18 cellular contexts compared by ENCODE assay signal in the genomic region with DNA sequence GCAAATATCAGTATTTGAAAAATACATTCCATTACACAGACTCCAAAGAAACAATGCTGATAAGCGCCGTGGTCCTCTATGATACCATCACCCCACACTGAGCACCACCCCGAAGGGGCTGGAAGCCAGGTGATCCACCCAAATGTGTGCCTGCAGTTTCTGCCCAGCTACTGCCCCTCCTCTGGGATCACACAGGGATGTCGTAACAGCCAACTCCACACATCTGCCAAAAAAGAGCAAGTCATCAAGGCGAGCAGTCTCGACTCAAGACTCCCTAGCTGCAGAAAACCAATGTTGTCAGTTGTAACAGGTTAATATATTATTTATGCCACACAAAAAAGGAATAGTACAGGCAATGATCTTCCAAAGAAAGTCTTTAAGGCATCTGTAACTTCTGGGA. TPM values are rescaled to one million over a fixed set of nuclear protein-coding genes. Genes with fewer than 3 reads are reported as not detected.
A peak's percentile ranks its signal among the peaks of the same experiment; 100 is the strongest.
DNase-seq lines count a peak whose midpoint lies in the region; ATAC-seq and TF ChIP-seq lines count a peak whose summit lies in the region.
"Had no signal": no experiment of that assay in that cellular context is flagged by ENCODE, and none has a peak within 500 bp of the region (broad histone marks: within the 10 kb centered on the region; RNA-seq: fewer than 3 reads in every experiment).

No MANE protein-coding gene starts in this region.

- 92% methylated on average over 3 of the region's 6 CpGs for WGBS in mesenchymal stem cell

- H3K9me3 Mint-ChIP-seq in activated naive CD4-positive, alpha-beta T cell treated with anti-CD3 and anti-CD28 coated beads, Interleukin-2, amount 50 U/mL, for 72 hours: no peaks in the 10 kb centered on the region
- H3K9me3 Mint-ChIP-seq: naive thymus-derived CD4-positive, alpha-beta T cell had no signal

- peak overlapping the region in 1 of 2 experiments; percentile 42 for H3K4ac ChIP-seq in mesenchymal stem cell (ENCODE audit: low read depth in 1 of 2, low read length in 2 of 2)

- H3K27ac ChIP-seq in SK-N-MC: peak overlapping the region; percentile 57; the same call in 1 of the 2 replicates
- no peak overlapping the region for H3K27ac ChIP-seq in mesenchymal stem cell (ENCODE audit: low read length, poor library complexity, severe bottlenecking)
- H3K27ac ChIP-seq: SJSA1 had no signal

- H3K36me3 Mint-ChIP-seq in activated naive CD4-positive, alpha-beta T cell treated with anti-CD3 and anti-CD28 coated beads, Interleukin-2, amount 50 U/mL, for 72 hours: peaks cover 1 to 16% of the 10 kb centered on the region in 2 donors

- no peak for TF ChIP-seq CTCF in fibroblast of pulmonary artery (IDR thresholded peaks at IDR 0.05; ENCODE audit: low read length, missing control alignments)

- no peak overlapping the region for H3K23ac ChIP-seq in mesenchymal stem cell (ENCODE audit: low read length in 2 of 2)

- DNase-seq in DMS 273 (lab: John Stamatoyannopoulos, UW; ENCODE audit: unreplicated experiment) (peak; percentile 19), DMS 273 treated with DMSO at 0.1 percent for 48 hours (lab: John Stamatoyannopoulos, UW) (no peak), SK-N-MC (ENCODE audit: low read depth, low spot score) (no peak), fibroblast of pulmonary artery (ENCODE audit: low read depth) (peak; percentile 59), skeletal muscle cell (ENCODE audit: low read depth) (peak; percentile 24), mesenchymal stem cell (no peak), NCI-H2107 treated with DMSO at 0.1 percent for 48 hours (lab: John Stamatoyannopoulos, UW; ENCODE audit: unreplicated experiment) (no peak)
- no peak for DNase-seq in activated naive CD4-positive, alpha-beta T cell treated with anti-CD3 and anti-CD28 coated beads, Interleukin-2, amount 50 U/mL, for 72 hours (ENCODE audit: low spot score in 2 of 2)
- DNase-seq: 8988T; activated CD8-positive, alpha-beta memory T cell treated with anti-CD3 and anti-CD28 coated beads, Interleukin-2, amount 50 U/mL, for 48 hours; Caco-2; naive thymus-derived CD4-positive, alpha-beta T cell; NCI-H1417 treated with DMSO at 0.1 percent for 48 hours; NCI-H69; sigmoid colon; substantia nigra had no signal

- H2BK5ac ChIP-seq in mesenchymal stem cell (ENCODE audit: low read depth, low read length, poor library complexity, severe bottlenecking): no peak overlapping the region

- no peak overlapping the region for H3K18ac ChIP-seq in mesenchymal stem cell (ENCODE audit: low read depth in 1 of 2, low read length in 2 of 2)

- H3K36me3 ChIP-seq in SK-N-MC (ENCODE audit: insufficient read depth, low read length) (peaks cover 30% of the 10 kb centered on the region; the same call in 1 of the 2 replicates), mesenchymal stem cell (ENCODE audit: control insufficient read depth in 1 of 2, insufficient read depth in 2 of 2, low read depth in 1 of 2, low read length in 2 of 2) (peaks cover 57 to 72% of the 10 kb centered on the region in 2 experiments)

- no peak overlapping the region for H3K14ac ChIP-seq in mesenchymal stem cell (ENCODE audit: low read length in 2 of 2)

- peaks cover 9% of the 10 kb centered on the region for H3K4me1 ChIP-seq in mesenchymal stem cell (ENCODE audit: control insufficient read depth, insufficient read depth, low read depth, low read length)
- H3K4me1 ChIP-seq: Caco-2 had no signal

- H4K91ac ChIP-seq in mesenchymal stem cell (ENCODE audit: low read length): no peak overlapping the region

- H2BK12ac ChIP-seq in mesenchymal stem cell (ENCODE audit: low read length in 2 of 2): no peak overlapping the region

- H3K27ac Mint-ChIP-seq in activated naive CD4-positive, alpha-beta T cell treated with anti-CD3 and anti-CD28 coated beads, Interleukin-2, amount 50 U/mL, for 72 hours: peak overlapping the region in 1 of 2 donors; percentile 53

- H3K9me3 ChIP-seq in SK-N-MC (ENCODE audit: low read depth, low read length) (no peaks in the 10 kb centered on the region), mesenchymal stem cell (ENCODE audit: control insufficient read depth, low read length) (no peaks in the 10 kb centered on the region)
- H3K9me3 ChIP-seq: Caco-2, sigmoid colon, SJSA1 had no signal

- no peaks in the 10 kb centered on the region for H3K27me3 ChIP-seq in mesenchymal stem cell (ENCODE audit: control insufficient read depth in 1 of 2, insufficient read depth in 1 of 2, low read length in 2 of 2)
- H3K27me3 ChIP-seq: sigmoid colon, SJSA1 had no signal

- no peak overlapping the region for H2BK15ac ChIP-seq in mesenchymal stem cell (ENCODE audit: low read depth, poor library complexity, severe bottlenecking)

- H3K79me1 ChIP-seq in mesenchymal stem cell (replicated peaks; ENCODE audit: low read length, poor library complexity, severe bottlenecking): peaks cover 9% of the 10 kb centered on the region

- no peak overlapping the region for H2AFZ ChIP-seq in mesenchymal stem cell (ENCODE audit: low read depth, low read length)

- H3K4me2 ChIP-seq in mesenchymal stem cell (ENCODE audit: low read length, poor library complexity, severe bottlenecking): no peak overlapping the region

- no peak overlapping the region for H2AK5ac ChIP-seq in mesenchymal stem cell (ENCODE audit: low read length, severe bottlenecking)

- H3K4me3 ChIP-seq in SK-N-MC (no peak overlapping the region), fibroblast of pulmonary artery (replicated peaks; ENCODE audit: low read depth, low read length) (no peak overlapping the region), skeletal muscle cell (ENCODE audit: low read depth, low read length) (no peak overlapping the region), mesenchymal stem cell (ENCODE audit: insufficient read depth in 1 of 2, low read depth in 1 of 2, low read length in 2 of 2) (no peak overlapping the region)
- H3K4me3 ChIP-seq: sigmoid colon, SJSA1 had no signal

- H4K8ac ChIP-seq in mesenchymal stem cell (ENCODE audit: low read length): no peak overlapping the region

- H2BK120ac ChIP-seq in mesenchymal stem cell (ENCODE audit: low read depth, low read length): no peak overlapping the region

- H3K9ac ChIP-seq in SK-N-MC (ENCODE audit: insufficient read length) (no peak overlapping the region), mesenchymal stem cell (ENCODE audit: low read length) (no peak overlapping the region)

- ATAC-seq in activated naive CD4-positive, alpha-beta T cell treated with anti-CD3 and anti-CD28 coated beads, Interleukin-2, amount 50 U/mL, for 72 hours: no peak
- ATAC-seq: activated CD4-positive, CD25-positive, alpha-beta regulatory T cell treated with anti-CD3 and anti-CD28 coated beads, Interleukin-2, amount 50 U/mL, for 24 hours; naive thymus-derived CD4-positive, alpha-beta T cell had no signal

RNA-seq across cellular contexts. Expression of gene CYB5D2, which starts 21.0 kb away (rescaled TPM):
- 12.4 TPM for polyA plus RNA-seq in mesenchymal stem cell (2013, experiment 1 of 2)
- 12.4 TPM for polyA plus RNA-seq in mesenchymal stem cell (2013, experiment 2 of 2)
- total RNA-seq in activated naive CD4-positive, alpha-beta T cell treated with anti-CD3 and anti-CD28 coated beads, Interleukin-2, amount 50 U/mL, for 72 hours: 10 to 100 TPM in 1 of 2 donors, 1 to 10 TPM in 1; 2.6 to 10.6 TPM

RNA-seq across cellular contexts. Expression of gene ZZEF1, which starts 21.1 kb away (rescaled TPM):
- 10.0 TPM for polyA plus RNA-seq in mesenchymal stem cell (2013, experiment 1 of 2)
- 9.8 TPM for polyA plus RNA-seq in mesenchymal stem cell (2013, experiment 2 of 2)
- 10 to 100 TPM; 37.0 to 50.0 TPM for total RNA-seq in activated naive CD4-positive, alpha-beta T cell treated with anti-CD3 and anti-CD28 coated beads, Interleukin-2, amount 50 U/mL, for 72 hours

Comparison
In these comparisons a context has a peak if more than half of its experiments do, and no peak if none do; other contexts are left out.
1. DNase-seq: peak in DMS 273 (single experiment), fibroblast of pulmonary artery (single experiment) and skeletal muscle cell (single experiment); none in DMS 273 treated with DMSO at 0.1 percent for 48 hours (single experiment), SK-N-MC (single experiment), mesenchymal stem cell (single experiment), activated naive CD4-positive, alpha-beta T cell treated with anti-CD3 and anti-CD28 coated beads, Interleukin-2, amount 50 U/mL, for 72 hours (0 of 2) and NCI-H2107 treated with DMSO at 0.1 percent for 48 hours (single experiment).